Comparison of ENCODE assay signal across 8 cellular contexts in genomic region chr7:135661311-135662122, GRCh38. TPM values are rescaled to one million over a fixed set of nuclear protein-coding genes. Genes with fewer than 3 reads are reported as not detected.
DNase-seq lines count a peak whose midpoint lies in the region; ATAC-seq and TF ChIP-seq lines count a peak whose summit lies in the region.

No MANE protein-coding gene starts in this region.

- no peak for ATAC-seq in HG02588 (IDR thresholded peaks at IDR 0.05; ENCODE audit: unreplicated experiment)

- H3K9me3 ChIP-seq in breast epithelium (no peaks in the 10 kb centered on the region), uterus (no peaks in the 10 kb centered on the region)

- peaks cover 0 to 5% of the 10 kb centered on the region in 2 donors for H3K4me1 ChIP-seq in breast epithelium
- H3K4me1 ChIP-seq in uterus = peaks cover 0 to 7% of the 10 kb centered on the region in 2 donors

- peak overlapping the region; percentile 87 to 98 (median 97) for H3K4me3 ChIP-seq in breast epithelium
- peak overlapping the region; percentile 90 to 98 for H3K4me3 ChIP-seq in uterus

- H3K36me3 ChIP-seq in breast epithelium (no peaks in the 10 kb centered on the region), uterus (no peaks in the 10 kb centered on the region)

- TF ChIP-seq POLR2A in breast epithelium (IDR thresholded peaks at IDR 0.05) (no peak), uterus (IDR thresholded peaks at IDR 0.05) (no peak)

- H3K27me3 ChIP-seq in breast epithelium (no peaks in the 10 kb centered on the region), uterus (no peaks in the 10 kb centered on the region)

- DNase-seq in stimulated activated CD4-positive, alpha-beta T cell treated with anti-CD3 and anti-CD28 coated beads, Interleukin-2, amount 100 ng/mL, for 4 hours (ENCODE audit: low read depth) = peak; percentile 1
- no peak for DNase-seq in stimulated activated CD4-positive, alpha-beta T cell treated with anti-CD3 and anti-CD28 coated beads, Interleukin-2, amount 100 ng/mL, for 24 hours
- peak; percentile 35 for DNase-seq in NCI-H2107 (lab: John Stamatoyannopoulos, UW)
- no peak for DNase-seq in breast epithelium (ENCODE audit: low spot score in 2 of 2)
- DNase-seq in medulla oblongata (ENCODE audit: extremely low spot score) = peak; percentile 16
- no peak for DNase-seq in uterus
- no peak for DNase-seq in inferior parietal cortex (ENCODE audit: extremely low spot score)

- intact Hi-C loops in breast epithelium (cut with DNase I; ENCODE audit: low total_unique reads) (loop anchor here (10.0 kb wide), 1 partner anchor 133 kb away; no protein-coding TSS in a partner anchor), uterus (cut with DNase I; ENCODE audit: low total_unique reads) (loop anchor here (10.0 kb wide), 1 partner anchor 313 kb away; the partner anchor contains the start of gene MTPN)

- no peak for TF ChIP-seq CTCF in breast epithelium (IDR thresholded peaks at IDR 0.05)
- no peak for TF ChIP-seq CTCF in uterus (IDR thresholded peaks at IDR 0.05)

- H3K27ac ChIP-seq in breast epithelium (peak overlapping the region; percentile 90 to 99), uterus (peak overlapping the region; percentile 87 to 96)

RNA-seq across cellular contexts. Expression of gene STMP1, which starts 0.8 kb away (rescaled TPM):
- total RNA-seq in breast epithelium (10 to 100 TPM; 13.9 to 27.2 (median 18.4) TPM), uterus (10 to 100 TPM in 3 of 4 donors, 1 to 10 TPM in 1; 4.4 to 28.5 (median 23.1) TPM)

Comparison
In these comparisons a context has a peak if more than half of its experiments do, and no peak if none do; other contexts are left out.
1. DNase-seq: peak in stimulated activated CD4-positive, alpha-beta T cell treated with anti-CD3 and anti-CD28 coated beads, Interleukin-2, amount 100 ng/mL, for 4 hours (single experiment), NCI-H2107 (single experiment) and medulla oblongata (single experiment); none in stimulated activated CD4-positive, alpha-beta T cell treated with anti-CD3 and anti-CD28 coated beads, Interleukin-2, amount 100 ng/mL, for 24 hours (0 of 2), breast epithelium (0 of 2), uterus (0 of 2) and inferior parietal cortex (single experiment).